In genomic region chr15:98142584-98142983, GRCh38 we compare ENCODE assay signal across 20 cellular contexts.
DNase-seq lines count a peak whose midpoint lies in the region; ATAC-seq and TF ChIP-seq lines count a peak whose summit lies in the region.
"Had no signal": no experiment of that assay in that cellular context is flagged by ENCODE, and none has a peak within 500 bp of the region (broad histone marks: within the 10 kb centered on the region; RNA-seq: fewer than 3 reads in every experiment).

No MANE protein-coding gene starts in this region.

- H3K9me3 ChIP-seq in osteoblast (ENCODE audit: low read depth, low read length) = no peaks in the 10 kb centered on the region

- no peak overlapping the region for H2AFZ ChIP-seq in osteoblast (ENCODE audit: low read length)

- ATAC-seq in Right ventricle myocardium superior (ENCODE audit: poor library complexity) (no peak), GM21825 (IDR thresholded peaks at IDR 0.05; ENCODE audit: unreplicated experiment) (no peak)
- ATAC-seq: activated T-cell treated with anti-CD3 and anti-CD28 coated beads, Interleukin-2, amount 50 U/mL, for 72 hours had no signal

- H3K79me2 ChIP-seq in osteoblast (ENCODE audit: insufficient read depth, low read length) = no peaks in the 10 kb centered on the region

- no peaks in the 10 kb centered on the region for H3K27me3 ChIP-seq in osteoblast (ENCODE audit: insufficient read depth, low read length)

- no peaks in the 10 kb centered on the region for H3K27me3 Mint-ChIP-seq in endothelial cell (ENCODE audit: unreplicated experiment)
- H3K27me3 Mint-ChIP-seq in immature natural killer cell (ENCODE audit: low read depth in 3 of 3) = peaks cover 0 to 9% (median 8%) of the 10 kb centered on the region in 3 donors

- intact Hi-C loops in Right ventricle myocardium superior (cut with DNase I) = no loop called here

- H3K36me3 ChIP-seq in osteoblast (ENCODE audit: insufficient read depth, low read length) = no peaks in the 10 kb centered on the region

- TF ChIP-seq CTCF in endothelial cell (IDR thresholded peaks at IDR 0.05; ENCODE audit: unreplicated experiment) (no peak), osteoblast (IDR thresholded peaks at IDR 0.05; ENCODE audit: extremely low read depth, low read depth, low read length) (no peak)

- no peak overlapping the region for H3K4me3 Mint-ChIP-seq in endothelial cell (ENCODE audit: unreplicated experiment)
- no peak overlapping the region for H3K4me3 Mint-ChIP-seq in immature natural killer cell
- H3K4me3 Mint-ChIP-seq: activated naive CD4-positive, alpha-beta T cell treated with anti-CD3 and anti-CD28 coated beads for 36 hours; activated T-cell treated with anti-CD3 and anti-CD28 coated beads, Interleukin-2, amount 50 U/mL, for 72 hours; T-helper 1 cell treated with Interleukin-12 subunit alpha and Interleukin-12 subunit beta and Interleukin-4 antibody, amounts not matched to agents 30 μg/mL and 1 μg/mL, for 36 hours had no signal

- no peaks in the 10 kb centered on the region for H3K4me1 ChIP-seq in osteoblast (ENCODE audit: insufficient read depth, low read length)

- H3K36me3 Mint-ChIP-seq in endothelial cell (ENCODE audit: low read depth, unreplicated experiment) (no peaks in the 10 kb centered on the region), immature natural killer cell (no peaks in the 10 kb centered on the region)

- no peak overlapping the region for H3K4me2 ChIP-seq in osteoblast (ENCODE audit: insufficient read depth, low read length)

- DNase-seq in ELR (ENCODE audit: low read depth) (peak; percentile 35), M059J (ENCODE audit: low read depth) (peak; percentile 33), endothelial cell (ENCODE audit: low spot score) (peak; percentile 19), osteoblast (ENCODE audit: insufficient read length, low spot score, missing footprints) (peak; percentile 44), Right ventricle myocardium superior (no peak), immature natural killer cell (no peak)
- DNase-seq: activated CD4-positive, alpha-beta T cell treated with anti-CD3 and anti-CD28 coated beads for 48 hours; activated naive CD4-positive, alpha-beta T cell treated with anti-CD3 and anti-CD28 coated beads for 36 hours; activated T-cell treated with anti-CD3 and anti-CD28 coated beads, Interleukin-2, amount 50 U/mL, for 72 hours; AML-193; amygdala; DMS79; MM.1S; NCI-H1694; OCI-M1; small intestine; stimulated activated CD4-positive, alpha-beta T cell treated with anti-CD3 and anti-CD28 coated beads, Interleukin-2, amount 100 ng/mL, for 48 hours; stimulated activated naive CD4-positive, alpha-beta T cell treated with Interleukin-2 at 50 U/mL for 16 hours had no signal

- no peak overlapping the region for H3K27ac ChIP-seq in osteoblast (ENCODE audit: low read depth, low read length)

- H4K20me1 ChIP-seq in osteoblast (ENCODE audit: insufficient read depth, low read length) = no peaks in the 10 kb centered on the region

- H3K9me3 Mint-ChIP-seq in endothelial cell (ENCODE audit: unreplicated experiment) (no peaks in the 10 kb centered on the region), immature natural killer cell (no peaks in the 10 kb centered on the region)
- H3K9me3 Mint-ChIP-seq: activated naive CD4-positive, alpha-beta T cell treated with anti-CD3 and anti-CD28 coated beads for 36 hours; activated T-cell treated with anti-CD3 and anti-CD28 coated beads, Interleukin-2, amount 50 U/mL, for 72 hours; T-helper 1 cell treated with Interleukin-12 subunit alpha and Interleukin-12 subunit beta and Interleukin-4 antibody, amounts not matched to agents 30 μg/mL and 1 μg/mL, for 36 hours had no signal

- H3K4me1 Mint-ChIP-seq in endothelial cell (ENCODE audit: unreplicated experiment) (no peaks in the 10 kb centered on the region), immature natural killer cell (peaks cover 8 to 12% of the 10 kb centered on the region in 2 donors)

- H3K4me3 ChIP-seq in osteoblast (ENCODE audit: insufficient read depth, low read length) = no peak overlapping the region

- no peak overlapping the region for H3K27ac Mint-ChIP-seq in endothelial cell (ENCODE audit: unreplicated experiment)
- H3K27ac Mint-ChIP-seq in immature natural killer cell = no peak overlapping the region
- H3K27ac Mint-ChIP-seq: activated naive CD4-positive, alpha-beta T cell treated with anti-CD3 and anti-CD28 coated beads for 36 hours; activated T-cell treated with anti-CD3 and anti-CD28 coated beads, Interleukin-2, amount 50 U/mL, for 72 hours; T-helper 1 cell treated with Interleukin-12 subunit alpha and Interleukin-12 subunit beta and Interleukin-4 antibody, amounts not matched to agents 30 μg/mL and 1 μg/mL, for 36 hours had no signal

Comparison
In these comparisons a context has a peak if more than half of its experiments do, and no peak if none do; other contexts are left out.
1. DNase-seq: peak in ELR (single experiment), M059J (single experiment), endothelial cell (single experiment) and osteoblast (single experiment); none in Right ventricle myocardium superior (single experiment) and immature natural killer cell (0 of 3).